Comparison of ENCODE assay signal across 12 cellular contexts in the genomic region with DNA sequence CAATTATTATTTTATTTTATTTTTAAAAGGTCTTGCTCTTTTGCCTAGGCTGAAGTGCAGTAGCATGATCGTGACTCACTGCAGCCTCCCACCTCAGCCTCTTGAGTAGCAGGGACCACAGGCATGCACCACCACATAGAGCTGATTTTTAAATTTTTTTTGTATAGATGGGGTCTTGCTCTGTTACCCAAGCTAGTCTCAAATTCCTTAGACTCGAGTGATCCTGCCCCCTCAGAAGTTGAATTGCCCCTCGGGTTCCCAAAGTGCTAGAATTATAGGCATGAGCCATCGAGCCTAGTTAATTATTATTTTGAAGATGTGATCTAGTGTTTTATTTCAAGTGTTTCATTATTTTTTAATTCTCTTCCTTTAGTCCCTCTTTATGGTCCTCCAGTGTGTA. TPM values are rescaled to one million over a fixed set of nuclear protein-coding genes. Genes with fewer than 3 reads are reported as not detected.
"Had no signal": no experiment of that assay in that cellular context is flagged by ENCODE, and none has a peak within 500 bp of the region (broad histone marks: within the 10 kb centered on the region; RNA-seq: fewer than 3 reads in every experiment).

No MANE protein-coding gene starts in this region.

- H3K4me3 ChIP-seq: GM23248, GM23338, HAP-1 had no signal

- DNase-seq: GM23248, GOT3, H7, H9, HCEC 1CT, HFFc6 had no signal

- H3K27ac ChIP-seq: GM23248 had no signal

- H3K36me3 ChIP-seq: HAP-1 had no signal

- FAIRE-seq: H1, H54 had no signal

- ATAC-seq: GM23338, HCT116 had no signal

- H3K9me3 ChIP-seq: HAP-1 had no signal

- H3K4me1 ChIP-seq: HAP-1 had no signal

RNA-seq across cellular contexts. Expression of gene MSH4, which starts 12.2 kb away (rescaled TPM):
- total RNA-seq: GM23248, H4 had no signal
